In the genomic region with DNA sequence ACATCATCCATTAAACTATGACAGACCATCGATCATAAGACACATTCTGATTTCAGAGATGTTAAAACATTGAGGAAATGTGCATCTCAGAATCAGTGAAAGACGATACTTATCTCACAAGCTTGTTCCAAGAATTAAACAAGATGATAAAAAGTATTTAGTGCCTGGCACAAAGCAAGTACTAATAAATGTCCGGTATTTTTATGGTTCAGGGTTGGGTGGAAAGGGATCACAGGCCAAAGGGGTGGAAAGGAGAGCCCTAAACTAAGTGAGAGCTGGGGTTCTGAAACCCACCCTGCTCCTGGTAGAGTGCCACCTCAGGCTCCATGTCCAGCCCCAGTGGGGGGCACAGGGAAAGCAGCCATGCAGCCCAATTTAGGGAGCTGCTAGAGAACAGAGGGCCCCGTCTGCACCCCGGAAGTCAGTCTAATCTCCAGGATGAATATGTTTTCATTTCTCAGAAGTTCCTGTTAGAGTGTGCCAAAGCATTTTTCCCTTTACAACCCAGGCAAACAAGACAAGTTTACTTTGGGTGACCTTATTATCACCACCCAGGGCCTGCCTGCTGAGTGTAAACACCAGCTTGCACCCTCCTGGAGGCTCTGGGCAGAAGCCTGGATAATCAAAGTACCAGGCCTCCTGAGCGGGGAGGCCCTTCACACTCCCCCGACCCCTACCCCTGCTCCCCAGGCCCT, we compare ENCODE assay signal across 1 cellular context.
A peak's percentile ranks its signal among the peaks of the same experiment; 100 is the strongest.
TF ChIP-seq lines count a peak whose summit lies in the region.

No MANE protein-coding gene starts in this region.

TF ChIP-seq in HepG2, 621 proteins besides CTCF, POLR2A, EP300 and RAD21 (continued from another document and continues in another):
- TF ChIP-seq, protein P1, sequence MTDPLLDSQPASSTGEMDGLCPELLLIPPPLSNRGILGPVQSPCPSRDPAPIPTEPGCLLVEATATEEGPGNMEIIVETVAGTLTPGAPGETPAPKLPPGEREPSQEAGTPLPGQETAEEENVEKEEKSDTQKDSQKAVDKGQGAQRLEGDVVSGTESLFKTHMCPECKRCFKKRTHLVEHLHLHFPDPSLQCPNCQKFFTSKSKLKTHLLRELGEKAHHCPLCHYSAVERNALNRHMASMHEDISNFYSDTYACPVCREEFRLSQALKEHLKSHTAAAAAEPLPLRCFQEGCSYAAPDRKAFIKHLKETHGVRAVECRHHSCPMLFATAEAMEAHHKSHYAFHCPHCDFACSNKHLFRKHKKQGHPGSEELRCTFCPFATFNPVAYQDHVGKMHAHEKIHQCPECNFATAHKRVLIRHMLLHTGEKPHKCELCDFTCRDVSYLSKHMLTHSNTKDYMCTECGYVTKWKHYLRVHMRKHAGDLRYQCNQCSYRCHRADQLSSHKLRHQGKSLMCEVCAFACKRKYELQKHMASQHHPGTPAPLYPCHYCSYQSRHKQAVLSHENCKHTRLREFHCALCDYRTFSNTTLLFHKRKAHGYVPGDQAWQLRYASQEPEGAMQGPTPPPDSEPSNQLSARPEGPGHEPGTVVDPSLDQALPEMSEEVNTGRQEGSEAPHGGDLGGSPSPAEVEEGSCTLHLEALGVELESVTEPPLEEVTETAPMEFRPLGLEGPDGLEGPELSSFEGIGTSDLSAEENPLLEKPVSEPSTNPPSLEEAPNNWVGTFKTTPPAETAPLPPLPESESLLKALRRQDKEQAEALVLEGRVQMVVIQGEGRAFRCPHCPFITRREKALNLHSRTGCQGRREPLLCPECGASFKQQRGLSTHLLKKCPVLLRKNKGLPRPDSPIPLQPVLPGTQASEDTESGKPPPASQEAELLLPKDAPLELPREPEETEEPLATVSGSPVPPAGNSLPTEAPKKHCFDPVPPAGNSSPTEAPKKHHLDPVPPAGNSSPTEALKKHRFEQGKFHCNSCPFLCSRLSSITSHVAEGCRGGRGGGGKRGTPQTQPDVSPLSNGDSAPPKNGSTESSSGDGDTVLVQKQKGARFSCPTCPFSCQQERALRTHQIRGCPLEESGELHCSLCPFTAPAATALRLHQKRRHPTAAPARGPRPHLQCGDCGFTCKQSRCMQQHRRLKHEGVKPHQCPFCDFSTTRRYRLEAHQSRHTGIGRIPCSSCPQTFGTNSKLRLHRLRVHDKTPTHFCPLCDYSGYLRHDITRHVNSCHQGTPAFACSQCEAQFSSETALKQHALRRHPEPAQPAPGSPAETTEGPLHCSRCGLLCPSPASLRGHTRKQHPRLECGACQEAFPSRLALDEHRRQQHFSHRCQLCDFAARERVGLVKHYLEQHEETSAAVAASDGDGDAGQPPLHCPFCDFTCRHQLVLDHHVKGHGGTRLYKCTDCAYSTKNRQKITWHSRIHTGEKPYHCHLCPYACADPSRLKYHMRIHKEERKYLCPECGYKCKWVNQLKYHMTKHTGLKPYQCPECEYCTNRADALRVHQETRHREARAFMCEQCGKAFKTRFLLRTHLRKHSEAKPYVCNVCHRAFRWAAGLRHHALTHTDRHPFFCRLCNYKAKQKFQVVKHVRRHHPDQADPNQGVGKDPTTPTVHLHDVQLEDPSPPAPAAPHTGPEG (CRISPR knock-in tag; IDR thresholded peaks at IDR 0.05): no peak
- TF ChIP-seq BCL6 (CRISPR knock-in tag; IDR thresholded peaks at IDR 0.05): peak; percentile 98
- no peak for TF ChIP-seq IRX3 (CRISPR knock-in tag; IDR thresholded peaks at IDR 0.05; ENCODE audit: borderline replicate concordance, low read depth)
- TF ChIP-seq, protein P2, sequence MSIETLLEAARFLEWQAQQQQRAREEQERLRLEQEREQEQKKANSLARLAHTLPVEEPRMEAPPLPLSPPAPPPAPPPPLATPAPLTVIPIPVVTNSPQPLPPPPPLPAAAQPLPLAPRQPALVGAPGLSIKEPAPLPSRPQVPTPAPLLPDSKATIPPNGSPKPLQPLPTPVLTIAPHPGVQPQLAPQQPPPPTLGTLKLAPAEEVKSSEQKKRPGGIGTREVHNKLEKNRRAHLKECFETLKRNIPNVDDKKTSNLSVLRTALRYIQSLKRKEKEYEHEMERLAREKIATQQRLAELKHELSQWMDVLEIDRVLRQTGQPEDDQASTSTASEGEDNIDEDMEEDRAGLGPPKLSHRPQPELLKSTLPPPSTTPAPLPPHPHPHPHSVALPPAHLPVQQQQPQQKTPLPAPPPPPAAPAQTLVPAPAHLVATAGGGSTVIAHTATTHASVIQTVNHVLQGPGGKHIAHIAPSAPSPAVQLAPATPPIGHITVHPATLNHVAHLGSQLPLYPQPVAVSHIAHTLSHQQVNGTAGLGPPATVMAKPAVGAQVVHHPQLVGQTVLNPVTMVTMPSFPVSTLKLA (IDR thresholded peaks at IDR 0.05): no peak
- TF ChIP-seq NONO (IDR thresholded peaks at IDR 0.05): no peak
- TF ChIP-seq NONO (CRISPR knock-in tag; conservative IDR thresholded peaks at IDR 0.05): no peak
- TF ChIP-seq HOXA9 (CRISPR knock-in tag; IDR thresholded peaks at IDR 0.05; ENCODE audit: borderline replicate concordance): no peak
- no peak for TF ChIP-seq ZFP62 (CRISPR knock-in tag; IDR thresholded peaks at IDR 0.05)
- TF ChIP-seq, protein P3, sequence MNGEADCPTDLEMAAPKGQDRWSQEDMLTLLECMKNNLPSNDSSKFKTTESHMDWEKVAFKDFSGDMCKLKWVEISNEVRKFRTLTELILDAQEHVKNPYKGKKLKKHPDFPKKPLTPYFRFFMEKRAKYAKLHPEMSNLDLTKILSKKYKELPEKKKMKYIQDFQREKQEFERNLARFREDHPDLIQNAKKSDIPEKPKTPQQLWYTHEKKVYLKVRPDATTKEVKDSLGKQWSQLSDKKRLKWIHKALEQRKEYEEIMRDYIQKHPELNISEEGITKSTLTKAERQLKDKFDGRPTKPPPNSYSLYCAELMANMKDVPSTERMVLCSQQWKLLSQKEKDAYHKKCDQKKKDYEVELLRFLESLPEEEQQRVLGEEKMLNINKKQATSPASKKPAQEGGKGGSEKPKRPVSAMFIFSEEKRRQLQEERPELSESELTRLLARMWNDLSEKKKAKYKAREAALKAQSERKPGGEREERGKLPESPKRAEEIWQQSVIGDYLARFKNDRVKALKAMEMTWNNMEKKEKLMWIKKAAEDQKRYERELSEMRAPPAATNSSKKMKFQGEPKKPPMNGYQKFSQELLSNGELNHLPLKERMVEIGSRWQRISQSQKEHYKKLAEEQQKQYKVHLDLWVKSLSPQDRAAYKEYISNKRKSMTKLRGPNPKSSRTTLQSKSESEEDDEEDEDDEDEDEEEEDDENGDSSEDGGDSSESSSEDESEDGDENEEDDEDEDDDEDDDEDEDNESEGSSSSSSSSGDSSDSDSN (CRISPR knock-in tag; IDR thresholded peaks at IDR 0.05): no peak
- TF ChIP-seq, protein P4, sequence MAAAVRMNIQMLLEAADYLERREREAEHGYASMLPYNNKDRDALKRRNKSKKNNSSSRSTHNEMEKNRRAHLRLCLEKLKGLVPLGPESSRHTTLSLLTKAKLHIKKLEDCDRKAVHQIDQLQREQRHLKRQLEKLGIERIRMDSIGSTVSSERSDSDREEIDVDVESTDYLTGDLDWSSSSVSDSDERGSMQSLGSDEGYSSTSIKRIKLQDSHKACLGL (CRISPR knock-in tag; IDR thresholded peaks at IDR 0.05): no peak
- TF ChIP-seq, protein P5, sequence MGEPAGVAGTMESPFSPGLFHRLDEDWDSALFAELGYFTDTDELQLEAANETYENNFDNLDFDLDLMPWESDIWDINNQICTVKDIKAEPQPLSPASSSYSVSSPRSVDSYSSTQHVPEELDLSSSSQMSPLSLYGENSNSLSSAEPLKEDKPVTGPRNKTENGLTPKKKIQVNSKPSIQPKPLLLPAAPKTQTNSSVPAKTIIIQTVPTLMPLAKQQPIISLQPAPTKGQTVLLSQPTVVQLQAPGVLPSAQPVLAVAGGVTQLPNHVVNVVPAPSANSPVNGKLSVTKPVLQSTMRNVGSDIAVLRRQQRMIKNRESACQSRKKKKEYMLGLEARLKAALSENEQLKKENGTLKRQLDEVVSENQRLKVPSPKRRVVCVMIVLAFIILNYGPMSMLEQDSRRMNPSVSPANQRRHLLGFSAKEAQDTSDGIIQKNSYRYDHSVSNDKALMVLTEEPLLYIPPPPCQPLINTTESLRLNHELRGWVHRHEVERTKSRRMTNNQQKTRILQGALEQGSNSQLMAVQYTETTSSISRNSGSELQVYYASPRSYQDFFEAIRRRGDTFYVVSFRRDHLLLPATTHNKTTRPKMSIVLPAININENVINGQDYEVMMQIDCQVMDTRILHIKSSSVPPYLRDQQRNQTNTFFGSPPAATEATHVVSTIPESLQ (CRISPR knock-in tag; conservative IDR thresholded peaks at IDR 0.05): no peak
- TF ChIP-seq ZNF256 (CRISPR knock-in tag; conservative IDR thresholded peaks at IDR 0.05): no peak
- no peak for TF ChIP-seq NR2C2 (CRISPR knock-in tag; IDR thresholded peaks at IDR 0.05; ENCODE audit: borderline replicate concordance)
- no peak for TF ChIP-seq PRMT3 (CRISPR knock-in tag; IDR thresholded peaks at IDR 0.05; ENCODE audit: borderline replicate concordance, low read depth)
- no peak for TF ChIP-seq ARNTL (CRISPR knock-in tag; IDR thresholded peaks at IDR 0.05)
- no peak for TF ChIP-seq ZNF383 (CRISPR knock-in tag; IDR thresholded peaks at IDR 0.05; ENCODE audit: borderline replicate concordance)
- TF ChIP-seq ZNF3 (CRISPR knock-in tag; IDR thresholded peaks at IDR 0.05): no peak
- TF ChIP-seq, protein P6, sequence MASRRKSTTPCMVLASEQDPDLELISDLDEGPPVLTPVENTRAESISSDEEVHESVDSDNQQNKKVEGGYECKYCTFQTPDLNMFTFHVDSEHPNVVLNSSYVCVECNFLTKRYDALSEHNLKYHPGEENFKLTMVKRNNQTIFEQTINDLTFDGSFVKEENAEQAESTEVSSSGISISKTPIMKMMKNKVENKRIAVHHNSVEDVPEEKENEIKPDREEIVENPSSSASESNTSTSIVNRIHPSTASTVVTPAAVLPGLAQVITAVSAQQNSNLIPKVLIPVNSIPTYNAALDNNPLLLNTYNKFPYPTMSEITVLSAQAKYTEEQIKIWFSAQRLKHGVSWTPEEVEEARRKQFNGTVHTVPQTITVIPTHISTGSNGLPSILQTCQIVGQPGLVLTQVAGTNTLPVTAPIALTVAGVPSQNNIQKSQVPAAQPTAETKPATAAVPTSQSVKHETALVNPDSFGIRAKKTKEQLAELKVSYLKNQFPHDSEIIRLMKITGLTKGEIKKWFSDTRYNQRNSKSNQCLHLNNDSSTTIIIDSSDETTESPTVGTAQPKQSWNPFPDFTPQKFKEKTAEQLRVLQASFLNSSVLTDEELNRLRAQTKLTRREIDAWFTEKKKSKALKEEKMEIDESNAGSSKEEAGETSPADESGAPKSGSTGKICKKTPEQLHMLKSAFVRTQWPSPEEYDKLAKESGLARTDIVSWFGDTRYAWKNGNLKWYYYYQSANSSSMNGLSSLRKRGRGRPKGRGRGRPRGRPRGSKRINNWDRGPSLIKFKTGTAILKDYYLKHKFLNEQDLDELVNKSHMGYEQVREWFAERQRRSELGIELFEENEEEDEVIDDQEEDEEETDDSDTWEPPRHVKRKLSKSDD (CRISPR knock-in tag; IDR thresholded peaks at IDR 0.05; ENCODE audit: low read depth): no peak
- TF ChIP-seq NRL (CRISPR knock-in tag; IDR thresholded peaks at IDR 0.05; ENCODE audit: borderline replicate concordance): no peak
- no peak for TF ChIP-seq ZNF724P (CRISPR knock-in tag; IDR thresholded peaks at IDR 0.05; ENCODE audit: borderline replicate concordance)
- TF ChIP-seq ZFP36L2 (CRISPR knock-in tag; IDR thresholded peaks at IDR 0.05): no peak
- no peak for TF ChIP-seq MEIS1 (CRISPR knock-in tag; IDR thresholded peaks at IDR 0.05; ENCODE audit: borderline replicate concordance)
- TF ChIP-seq ESRRA (CRISPR knock-in tag; IDR thresholded peaks at IDR 0.05; ENCODE audit: low read depth): no peak
- no peak for TF ChIP-seq ZNF17 (CRISPR knock-in tag; IDR thresholded peaks at IDR 0.05)
- TF ChIP-seq ZNF20 (CRISPR knock-in tag; IDR thresholded peaks at IDR 0.05): no peak
- no peak for TF ChIP-seq MIER2 (CRISPR knock-in tag; IDR thresholded peaks at IDR 0.05)
- no peak for TF ChIP-seq ZNF543 (CRISPR knock-in tag; IDR thresholded peaks at IDR 0.05)
- no peak for TF ChIP-seq ZNF160 (CRISPR knock-in tag; IDR thresholded peaks at IDR 0.05)
- peak; percentile 76 for TF ChIP-seq TEAD3 (CRISPR knock-in tag; optimal IDR thresholded peaks at IDR 0.05; ENCODE audit: borderline replicate concordance)
- TF ChIP-seq, protein P7, sequence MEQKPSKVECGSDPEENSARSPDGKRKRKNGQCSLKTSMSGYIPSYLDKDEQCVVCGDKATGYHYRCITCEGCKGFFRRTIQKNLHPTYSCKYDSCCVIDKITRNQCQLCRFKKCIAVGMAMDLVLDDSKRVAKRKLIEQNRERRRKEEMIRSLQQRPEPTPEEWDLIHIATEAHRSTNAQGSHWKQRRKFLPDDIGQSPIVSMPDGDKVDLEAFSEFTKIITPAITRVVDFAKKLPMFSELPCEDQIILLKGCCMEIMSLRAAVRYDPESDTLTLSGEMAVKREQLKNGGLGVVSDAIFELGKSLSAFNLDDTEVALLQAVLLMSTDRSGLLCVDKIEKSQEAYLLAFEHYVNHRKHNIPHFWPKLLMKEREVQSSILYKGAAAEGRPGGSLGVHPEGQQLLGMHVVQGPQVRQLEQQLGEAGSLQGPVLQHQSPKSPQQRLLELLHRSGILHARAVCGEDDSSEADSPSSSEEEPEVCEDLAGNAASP (CRISPR knock-in tag; IDR thresholded peaks at IDR 0.05; ENCODE audit: borderline replicate concordance): peak; percentile 54; the same call in 1 of the 2 replicates
- no peak for TF ChIP-seq ZBTB8A (CRISPR knock-in tag; IDR thresholded peaks at IDR 0.05; ENCODE audit: borderline replicate concordance, low read depth)
- no peak for TF ChIP-seq SRY (CRISPR knock-in tag; IDR thresholded peaks at IDR 0.05)
- TF ChIP-seq ZFP90 (CRISPR knock-in tag; IDR thresholded peaks at IDR 0.05; ENCODE audit: borderline replicate concordance): no peak
- TF ChIP-seq ZNF296 (CRISPR knock-in tag; conservative IDR thresholded peaks at IDR 0.05): no peak
